ENCODE assay signal across 8 cellular contexts in the genomic region with DNA sequence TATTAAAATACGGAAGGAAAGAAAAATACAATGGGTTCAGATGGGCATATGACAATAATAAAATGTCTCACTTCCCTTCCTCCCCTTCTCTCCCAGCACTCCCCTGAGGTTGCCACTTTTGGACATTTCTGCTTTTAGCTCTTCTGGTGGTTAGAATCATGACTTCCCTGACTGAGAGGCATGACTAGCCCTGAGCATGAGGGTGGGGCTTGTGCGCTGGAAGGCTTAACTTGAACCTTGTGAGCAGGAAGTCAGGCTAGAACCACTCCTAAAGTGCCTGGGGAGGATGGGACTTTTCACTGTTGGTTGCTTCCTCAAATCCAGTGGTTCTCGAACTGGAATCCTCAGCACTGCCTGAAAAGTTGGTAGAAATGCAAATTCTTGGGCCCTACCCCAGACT. TPM values are rescaled to one million over a fixed set of nuclear protein-coding genes. Genes with fewer than 3 reads are reported as not detected.
DNase-seq lines count a peak whose midpoint lies in the region; ATAC-seq and TF ChIP-seq lines count a peak whose summit lies in the region.

No MANE protein-coding gene starts in this region.

- ATAC-seq in GM21390 (IDR thresholded peaks at IDR 0.05; ENCODE audit: unreplicated experiment) (peak; percentile 86), HG03520 (IDR thresholded peaks at IDR 0.05; ENCODE audit: unreplicated experiment) (peak; percentile 60)
- ATAC-seq in activated CD8-positive, alpha-beta T cell treated with anti-CD3 and anti-CD28 coated beads, Interleukin-2, amount 10 ng/mL, durations not matched to agents 7 days and 5 days, result peak; percentile 68
- ATAC-seq in naive thymus-derived CD4-positive, alpha-beta T cell, result peak; percentile 91

- peak overlapping the region; percentile 53 for H3K27ac Mint-ChIP-seq in activated CD8-positive, alpha-beta T cell treated with anti-CD3 and anti-CD28 coated beads, Interleukin-2, amount 10 ng/mL, durations not matched to agents 7 days and 5 days
- peak overlapping the region in 8 of 9 donors; percentile 76 to 96 (median 88) for H3K27ac Mint-ChIP-seq in naive thymus-derived CD4-positive, alpha-beta T cell

- H4K20me1 ChIP-seq in osteoblast (ENCODE audit: insufficient read depth, low read length), result no peaks in the 10 kb centered on the region

- no peak overlapping the region for H3K4me3 ChIP-seq in naive thymus-derived CD4-positive, alpha-beta T cell (ENCODE audit: low read length)
- H3K4me3 ChIP-seq in osteoblast (ENCODE audit: insufficient read depth, low read length), result no peak overlapping the region

- POLR2A ChIA-PET in activated CD8-positive, alpha-beta T cell treated with anti-CD3 and anti-CD28 coated beads, Interleukin-2, amount 10 ng/mL, durations not matched to agents 7 days and 5 days (lab: Charles Lee), result interaction anchor here (0.6 to 1.1 kb wide), 3 partner anchors 19 to 25 kb away, joined by 3 read pairs; a partner anchor contains a TSS
- POLR2A ChIA-PET in naive thymus-derived CD4-positive, alpha-beta T cell (lab: Charles Lee), result interaction anchor here (1.0 to 2.1 kb wide), 2 partner anchors 37 to 76 kb away, joined by 3 to 4 read pairs; no protein-coding TSS in a partner anchor

- H3K36me3 Mint-ChIP-seq in activated CD8-positive, alpha-beta T cell treated with anti-CD3 and anti-CD28 coated beads, Interleukin-2, amount 10 ng/mL, durations not matched to agents 7 days and 5 days (ENCODE audit: low read depth), result peaks cover 4% of the 10 kb centered on the region
- H3K36me3 Mint-ChIP-seq in naive thymus-derived CD4-positive, alpha-beta T cell, result peaks cover 0 to 18% (median 0%) of the 10 kb centered on the region in 5 donors

- H3K27me3 ChIP-seq in naive thymus-derived CD4-positive, alpha-beta T cell (ENCODE audit: control insufficient read depth in 2 of 2, insufficient read depth in 2 of 2, low read length in 2 of 2), result no peaks in the 10 kb centered on the region
- H3K27me3 ChIP-seq in osteoblast (ENCODE audit: insufficient read depth, low read length), result peaks cover 18% of the 10 kb centered on the region

- DNase-seq in GM10266 (ENCODE audit: extremely low spot score) (peak; percentile 37), osteoblast (ENCODE audit: insufficient read length, low spot score, missing footprints) (no peak), NCI-H1105 (lab: John Stamatoyannopoulos, UW) (no peak), NCI-H1436 treated with DMSO at 0.1 percent for 48 hours (lab: John Stamatoyannopoulos, UW) (no peak)
- DNase-seq in activated CD8-positive, alpha-beta T cell treated with anti-CD3 and anti-CD28 coated beads, Interleukin-2, amount 10 ng/mL, durations not matched to agents 7 days and 5 days, result peak; percentile 73
- no peak for DNase-seq in naive thymus-derived CD4-positive, alpha-beta T cell

- peaks cover 8% of the 10 kb centered on the region for H3K9me3 Mint-ChIP-seq in activated CD8-positive, alpha-beta T cell treated with anti-CD3 and anti-CD28 coated beads, Interleukin-2, amount 10 ng/mL, durations not matched to agents 7 days and 5 days (ENCODE audit: insufficient read depth)
- H3K9me3 Mint-ChIP-seq in naive thymus-derived CD4-positive, alpha-beta T cell, result peaks cover 0 to 6% (median 0%) of the 10 kb centered on the region in 11 donors

- TF ChIP-seq CTCF in GM10266 (IDR thresholded peaks at IDR 0.05; ENCODE audit: control insufficient read depth, insufficient read depth, low read depth, missing control alignments) (no peak), osteoblast (IDR thresholded peaks at IDR 0.05; ENCODE audit: extremely low read depth, low read depth, low read length) (no peak)

- H3K27ac ChIP-seq in naive thymus-derived CD4-positive, alpha-beta T cell (ENCODE audit: low read depth, low read length), result peak overlapping the region; percentile 17
- H3K27ac ChIP-seq in osteoblast (ENCODE audit: low read depth, low read length), result no peak overlapping the region

- no peaks in the 10 kb centered on the region for H3K36me3 ChIP-seq in naive thymus-derived CD4-positive, alpha-beta T cell (ENCODE audit: control insufficient read depth in 2 of 3, insufficient read depth in 3 of 3, low read length in 3 of 3)
- no peaks in the 10 kb centered on the region for H3K36me3 ChIP-seq in osteoblast (ENCODE audit: insufficient read depth, low read length)

- no peaks in the 10 kb centered on the region for H3K9me3 ChIP-seq in naive thymus-derived CD4-positive, alpha-beta T cell (ENCODE audit: control insufficient read depth in 2 of 3, low read length in 3 of 3)
- no peaks in the 10 kb centered on the region for H3K9me3 ChIP-seq in osteoblast (ENCODE audit: low read depth, low read length)

- H3K4me3 Mint-ChIP-seq in activated CD8-positive, alpha-beta T cell treated with anti-CD3 and anti-CD28 coated beads, Interleukin-2, amount 10 ng/mL, durations not matched to agents 7 days and 5 days, result no peak overlapping the region
- H3K4me3 Mint-ChIP-seq in naive thymus-derived CD4-positive, alpha-beta T cell, result peak overlapping the region in 7 of 10 donors; percentile 12 to 66 (median 25)

- CTCF ChIA-PET in activated CD8-positive, alpha-beta T cell treated with anti-CD3 and anti-CD28 coated beads, Interleukin-2, amount 10 ng/mL, durations not matched to agents 7 days and 5 days (lab: Charles Lee), result interaction anchor here (0.6 to 23.9 kb wide), 11 partner anchors 18 to 250 kb away, joined by 3 to 449 read pairs (median 3); a partner anchor contains a TSS
- CTCF ChIA-PET in naive thymus-derived CD4-positive, alpha-beta T cell (lab: Charles Lee), result interaction anchor here (1.2 kb wide), 1 partner anchor 37 kb away, joined by 4 read pairs; no protein-coding TSS in a partner anchor

- intact Hi-C loops in naive thymus-derived CD4-positive, alpha-beta T cell (cut with micrococcal nuclease), result loop anchor here in 1 of 2 donors (5.0 kb wide), 1 partner anchor 63 kb away; no protein-coding TSS in a partner anchor

- H3K79me2 ChIP-seq in osteoblast (ENCODE audit: insufficient read depth, low read length), result no peaks in the 10 kb centered on the region

- H2AFZ ChIP-seq in osteoblast (ENCODE audit: low read length), result no peak overlapping the region

- no peak overlapping the region for H3K4me2 ChIP-seq in osteoblast (ENCODE audit: insufficient read depth, low read length)

- peaks cover 53 to 57% of the 10 kb centered on the region in 2 donors for H3K4me1 ChIP-seq in naive thymus-derived CD4-positive, alpha-beta T cell (ENCODE audit: control insufficient read depth in 2 of 2, insufficient read depth in 2 of 2, low read length in 2 of 2)
- no peaks in the 10 kb centered on the region for H3K4me1 ChIP-seq in osteoblast (ENCODE audit: insufficient read depth, low read length)

- H3K4me1 Mint-ChIP-seq in activated CD8-positive, alpha-beta T cell treated with anti-CD3 and anti-CD28 coated beads, Interleukin-2, amount 10 ng/mL, durations not matched to agents 7 days and 5 days (ENCODE audit: low read depth), result peaks cover 78% of the 10 kb centered on the region
- H3K4me1 Mint-ChIP-seq in naive thymus-derived CD4-positive, alpha-beta T cell, result peaks cover 47 to 78% (median 75%) of the 10 kb centered on the region in 7 donors

- H3K27me3 Mint-ChIP-seq in activated CD8-positive, alpha-beta T cell treated with anti-CD3 and anti-CD28 coated beads, Interleukin-2, amount 10 ng/mL, durations not matched to agents 7 days and 5 days (ENCODE audit: low read depth), result peaks cover 3% of the 10 kb centered on the region
- no peaks in the 10 kb centered on the region for H3K27me3 Mint-ChIP-seq in naive thymus-derived CD4-positive, alpha-beta T cell

RNA-seq across cellular contexts. Expression of a gene that starts 19.7 kb away (rescaled TPM):
- total RNA-seq in activated CD8-positive, alpha-beta T cell treated with anti-CD3 and anti-CD28 coated beads, Interleukin-2, amount 10 ng/mL, durations not matched to agents 7 days and 5 days, result 10 to 100 TPM; 68.2 to 68.7 TPM
- 100 to 1,000 TPM in 4 of 5 experiments, 10 to 100 TPM in 1; 68.2 to 139 (median 116) TPM for total RNA-seq in naive thymus-derived CD4-positive, alpha-beta T cell
- polyA plus RNA-seq in naive thymus-derived CD4-positive, alpha-beta T cell, result 100 to 1,000 TPM in 1 of 2 donors, 10 to 100 TPM in 1; 63.3 to 134 TPM
- total RNA-seq in osteoblast, result under 0.01 and 0.29 TPM in 2 replicates

Comparison
In these comparisons a context has a peak if more than half of its experiments do, and no peak if none do; other contexts are left out.
1. DNase-seq: peak in GM10266 (single experiment) and activated CD8-positive, alpha-beta T cell treated with anti-CD3 and anti-CD28 coated beads, Interleukin-2, amount 10 ng/mL, durations not matched to agents 7 days and 5 days (single experiment); none in naive thymus-derived CD4-positive, alpha-beta T cell (0 of 9), osteoblast (single experiment), NCI-H1105 (single experiment) and NCI-H1436 treated with DMSO at 0.1 percent for 48 hours (single experiment).
2. RNA of a gene that starts 19.7 kb away (total RNA-seq): 68.2 to 139 TPM in naive thymus-derived CD4-positive, alpha-beta T cell and 68.2 to 68.7 TPM in activated CD8-positive, alpha-beta T cell treated with anti-CD3 and anti-CD28 coated beads, Interleukin-2, amount 10 ng/mL, durations not matched to agents 7 days and 5 days; under 0.01 to 0.29 TPM in osteoblast; every median in the first group is over 10 times any median in the second.
3. Peak in every context shown above with its lines, with median percentiles within 50 percentile points of each other: ATAC-seq.